ENCODE assay signal across 8 cellular contexts in genomic region chr17:80219013-80219776, GRCh38. TPM values are rescaled to one million over a fixed set of nuclear protein-coding genes. Genes with fewer than 3 reads are reported as not detected.
DNase-seq lines count a peak whose midpoint lies in the region; ATAC-seq and TF ChIP-seq lines count a peak whose summit lies in the region.

No MANE protein-coding gene starts in this region.

- peaks cover 35% of the 10 kb centered on the region for H3K4me1 Mint-ChIP-seq in CD14-positive monocyte

- H3K9me3 Mint-ChIP-seq in CD14-positive monocyte = peaks cover 0 to 11% (median 2%) of the 10 kb centered on the region in 7 donors

- intact Hi-C loops in CD14-positive monocyte (cut with micrococcal nuclease) (loop anchor here in 1 of 2 donors (5.0 kb wide), 1 partner anchor 33 kb away; no protein-coding TSS in a partner anchor), left ventricle myocardium inferior (cut with micrococcal nuclease) (no loop called here), aorta (cut with DNase I) (no loop called here)

- H3K27me3 Mint-ChIP-seq in CD14-positive monocyte (ENCODE audit: low read depth in 3 of 3) = peaks cover 34 to 63% (median 44%) of the 10 kb centered on the region in 3 donors

- DNase-seq in CD14-positive monocyte (ENCODE audit: low spot score) (peak; percentile 97), LoVo (ENCODE audit: low spot score) (peak; percentile 85), SW480 (ENCODE audit: low spot score) (peak; percentile 78), left ventricle myocardium inferior (peak; percentile 69), retinal pigment epithelial cell (ENCODE audit: low read depth) (peak; percentile 47), aorta (peak; percentile 91 to 92)
- DNase-seq in activated naive CD8-positive, alpha-beta T cell treated with anti-CD3 and anti-CD28 coated beads, Interleukin-2, amount 50 U/mL, for 16 hours (ENCODE audit: low read depth, low spot score) = peak; percentile 84

- H3K4me3 ChIP-seq in left ventricle myocardium inferior (peak overlapping the region; percentile 98), retinal pigment epithelial cell (ENCODE audit: low read length) (peak overlapping the region; percentile 61), aorta (ENCODE audit: low read length in 2 of 2) (peak overlapping the region; percentile 65 to 97)

- peaks cover 57 to 59% of the 10 kb centered on the region in 2 donors for H3K36me3 Mint-ChIP-seq in CD14-positive monocyte

- H3K27ac ChIP-seq in left ventricle myocardium inferior (replicated peaks) (peak overlapping the region; percentile 83), aorta (ENCODE audit: low read depth in 1 of 2, low read length in 2 of 2) (peak overlapping the region in 1 of 2 donors; percentile 19)

- no peaks in the 10 kb centered on the region for H3K9me3 ChIP-seq in left ventricle myocardium inferior (replicated peaks)
- H3K9me3 ChIP-seq in aorta (ENCODE audit: control insufficient read depth, low read length) = no peaks in the 10 kb centered on the region

- TF ChIP-seq CTCF in CD14-positive monocyte (IDR thresholded peaks at IDR 0.05) = no peak
- TF ChIP-seq CTCF in left ventricle myocardium inferior (IDR thresholded peaks at IDR 0.05; ENCODE audit: borderline replicate concordance) = no peak
- TF ChIP-seq CTCF in retinal pigment epithelial cell (conservative IDR thresholded peaks at IDR 0.05; ENCODE audit: low read depth, low read length) = no peak

- H3K4me3 Mint-ChIP-seq in CD14-positive monocyte = peak overlapping the region; percentile 91 to 93

- H3K27me3 ChIP-seq in left ventricle myocardium inferior (ENCODE audit: low read depth) = no peaks in the 10 kb centered on the region
- no peaks in the 10 kb centered on the region for H3K27me3 ChIP-seq in aorta (ENCODE audit: control insufficient read depth in 1 of 2, insufficient read depth in 2 of 2, low read length in 1 of 2)

- ATAC-seq in GM21515 (IDR thresholded peaks at IDR 0.05; ENCODE audit: unreplicated experiment) = peak; percentile 52
- peak; percentile 29 for ATAC-seq in aorta (ENCODE audit: low FRiP score)

- H3K36me3 ChIP-seq in left ventricle myocardium inferior = peaks cover 31% of the 10 kb centered on the region
- no peaks in the 10 kb centered on the region for H3K36me3 ChIP-seq in aorta (ENCODE audit: control insufficient read depth in 1 of 2, insufficient read depth in 2 of 2, low read length in 1 of 2)

- H3K4me1 ChIP-seq in left ventricle myocardium inferior (peaks cover 30% of the 10 kb centered on the region), aorta (ENCODE audit: control insufficient read depth in 1 of 2, insufficient read depth in 2 of 2, low read length in 2 of 2) (no peaks in the 10 kb centered on the region)

- whole genome bisulfite sequencing in aorta, 2 donors = 39 to 42% methylated on average over 15 of the region's 15 CpGs

- H3K27ac Mint-ChIP-seq in CD14-positive monocyte = peak overlapping the region; percentile 93 to 99 (median 97)

RNA-seq across cellular contexts. Expression of gene SGSH, which starts 0.9 kb away (rescaled TPM):
- polyA plus RNA-seq in CD14-positive monocyte (10 to 100 TPM; 21.1 to 31.3 TPM), aorta (10 to 100 TPM; 11.1 to 49.4 TPM)
- total RNA-seq in left ventricle myocardium inferior (10.9 TPM), aorta (10 to 100 TPM; 36.0 to 61.3 TPM)

RNA-seq across cellular contexts. Expression of gene SLC26A11, which starts 1.0 kb away (rescaled TPM):
- polyA plus RNA-seq in CD14-positive monocyte = 1 to 10 TPM; 1.8 to 2.6 TPM
- 4.1 TPM for total RNA-seq in left ventricle myocardium inferior
- total RNA-seq in aorta = 10 to 100 TPM; 14.3 to 34.0 TPM
- 10 to 100 TPM in 1 of 2 donors, 1 to 10 TPM in 1; 7.3 to 20.7 TPM for polyA plus RNA-seq in aorta

RNA-seq across cellular contexts. Expression of gene RNF213, which starts 41.5 kb away (rescaled TPM):
- 10 to 100 TPM; 10.3 to 18.1 TPM for polyA plus RNA-seq in CD14-positive monocyte
- total RNA-seq in left ventricle myocardium inferior = 25.6 TPM
- 100 to 1,000 TPM; 160 to 231 TPM for total RNA-seq in aorta
- polyA plus RNA-seq in aorta = 10 to 100 TPM; 18.7 to 49.3 TPM

RNA-seq across cellular contexts. Expression of gene CARD14, which starts 49.4 kb away (rescaled TPM):
- polyA plus RNA-seq in CD14-positive monocyte (under 1 TPM; 0.16 to 0.27 TPM), aorta (under 1 TPM; 0.13 to 0.38 TPM)
- total RNA-seq in left ventricle myocardium inferior (0.49 TPM), aorta (under 1 TPM; 0.33 to 0.55 TPM)

Comparison
In these comparisons a context has a peak if more than half of its experiments do, and no peak if none do; other contexts are left out.
1. DNase-seq: peak in every context shown above with its lines; median percentile 97 in CD14-positive monocyte; 92 in aorta; 85 in LoVo; 84 in activated naive CD8-positive, alpha-beta T cell treated with anti-CD3 and anti-CD28 coated beads, Interleukin-2, amount 50 U/mL, for 16 hours; 78 in SW480; 69 in left ventricle myocardium inferior; 47 in retinal pigment epithelial cell.